Comparison of ENCODE assay signal across 8 cellular contexts in genomic region chrX:71254092-71254941, GRCh38. TPM values are rescaled to one million over a fixed set of nuclear protein-coding genes. Genes with fewer than 3 reads are reported as not detected.
DNase-seq lines count a peak whose midpoint lies in the region; ATAC-seq and TF ChIP-seq lines count a peak whose summit lies in the region.

Gene ZMYM3, minus strand, starts transcription at chrX:71254140. Its CDS starts 885 bp downstream, at chrX:71253255.

- peak; percentile 84 for ATAC-seq in DND-41 (ENCODE audit: insufficient read depth, low read depth)
- ATAC-seq in activated T-cell treated with anti-CD3 and anti-CD28 coated beads, Interleukin-2, amount 50 U/mL, for 72 hours (replicated peaks in 1 of 2) = peak; percentile 91 to 92

- H3K4me1 Mint-ChIP-seq in activated T-cell treated with anti-CD3 and anti-CD28 coated beads, Interleukin-2, amount 50 U/mL, for 72 hours (ENCODE audit: low read depth) = peaks cover 39% of the 10 kb centered on the region

- H3K36me3 ChIP-seq in DND-41 (ENCODE audit: insufficient read depth, low read length) (peaks cover 25% of the 10 kb centered on the region), GM23248 (ENCODE audit: low read depth) (no peaks in the 10 kb centered on the region), esophagus muscularis mucosa (peaks cover 0 to 16% (median 12%) of the 10 kb centered on the region in 4 donors)

- H3F3A ChIP-seq in GM23248 (ENCODE audit: insufficient read depth) = no peaks in the 10 kb centered on the region

- peaks cover 29% of the 10 kb centered on the region for H3K4me1 ChIP-seq in DND-41 (ENCODE audit: insufficient read depth, low read length)
- peaks cover 8% of the 10 kb centered on the region; the same call in 1 of the 2 replicates for H3K4me1 ChIP-seq in GM23248 (ENCODE audit: insufficient read depth)
- peaks cover 6 to 26% (median 21%) of the 10 kb centered on the region in 4 donors for H3K4me1 ChIP-seq in esophagus muscularis mucosa

- H3K79me2 ChIP-seq in DND-41 (ENCODE audit: insufficient read depth, low read length) = peaks cover 36% of the 10 kb centered on the region
- H3K79me2 ChIP-seq in GM23248 (ENCODE audit: insufficient read depth) = peaks cover 7% of the 10 kb centered on the region

- in situ Hi-C loops in GM23248 (cut with MboI) = no loop called here

- H4K20me1 ChIP-seq in DND-41 (ENCODE audit: insufficient read depth, low read length) (peaks cover 9% of the 10 kb centered on the region; the same call in 1 of the 2 replicates), GM23248 (ENCODE audit: insufficient read depth) (no peaks in the 10 kb centered on the region)

- TF ChIP-seq EP300 in esophagus muscularis mucosa (IDR thresholded peaks at IDR 0.05) = no peak

- peak within 1 kb of the TSS; percentile 87 to 96 for H3K4me3 Mint-ChIP-seq in activated T-cell treated with anti-CD3 and anti-CD28 coated beads, Interleukin-2, amount 50 U/mL, for 72 hours

- H3K4me3 ChIP-seq in DND-41 (ENCODE audit: low read depth in 1 of 2, low read length in 2 of 2) (peak within 1 kb of the TSS; percentile 77 to 79), GM23248 (peak within 1 kb of the TSS; percentile 87), esophagus muscularis mucosa (peak within 1 kb of the TSS; percentile 65 to 80 (median 68))

- intact Hi-C loops in esophagus muscularis mucosa (cut with DNase I) = loop anchor here (10.0 kb wide), 2 partner anchors 110 to 130 kb away; partner anchors contain the start of gene TAF1

- DNase-seq in DND-41 (peak; percentile 90), GM23248 (peak; percentile 91), Kasumi-1 (lab: John Stamatoyannopoulos, UW) (peak; percentile 63 to 71), RKO (ENCODE audit: low spot score) (peak; percentile 85), esophagus muscularis mucosa (ENCODE audit: extremely low spot score) (peak; percentile 93), myocyte (ENCODE audit: low read depth) (peak; percentile 89)
- DNase-seq in activated T-cell treated with anti-CD3 and anti-CD28 coated beads, Interleukin-2, amount 50 U/mL, for 72 hours = peak; percentile 82 to 86
- peak; percentile 44 for DNase-seq in stimulated activated CD8-positive, alpha-beta memory T cell treated with anti-CD3 and anti-CD28 coated beads, Interleukin-7, amount 100 ng/mL, for 24 hours (ENCODE audit: low read depth)

- peak within 1 kb of the TSS; percentile 85 for H3K4me2 ChIP-seq in DND-41 (ENCODE audit: insufficient read depth, low read length)
- H3K4me2 ChIP-seq in GM23248 (ENCODE audit: unreplicated experiment) = peak within 1 kb of the TSS; percentile 83

- TF ChIP-seq POLR2A in esophagus muscularis mucosa (IDR thresholded peaks at IDR 0.05; ENCODE audit: low read depth) = no peak

- peaks cover 3 to 5% of the 10 kb centered on the region in 2 donors for H3K36me3 Mint-ChIP-seq in activated T-cell treated with anti-CD3 and anti-CD28 coated beads, Interleukin-2, amount 50 U/mL, for 72 hours (ENCODE audit: insufficient read depth in 2 of 2)

- peak within 1 kb of the TSS; percentile 82 for H3K9ac ChIP-seq in DND-41 (ENCODE audit: low read depth, low read length)
- peak within 1 kb of the TSS; percentile 88 for H3K9ac ChIP-seq in GM23248

- WGBS in GM23248 (ENCODE audit: low coverage in 1 of 2, low lambda C conversion rate in 2 of 2, missing lambda C conversion rate in 2 of 2), 2 experiments = 2% methylated on average over 11 to 23 of the region's 54 CpGs
- 34% methylated on average over 32 of the region's 54 CpGs for WGBS in esophagus muscularis mucosa

- TF ChIP-seq CTCF in DND-41 (IDR thresholded peaks at IDR 0.05; ENCODE audit: borderline replicate concordance, extremely low read depth, low read length, poor library complexity, severe bottlenecking) (no peak), esophagus muscularis mucosa (IDR thresholded peaks at IDR 0.05) (peak in 1 of 3 experiments; percentile 14)

- H3K27ac Mint-ChIP-seq in activated T-cell treated with anti-CD3 and anti-CD28 coated beads, Interleukin-2, amount 50 U/mL, for 72 hours = peak within 1 kb of the TSS; percentile 87

- no peaks in the 10 kb centered on the region for H3K27me3 ChIP-seq in DND-41 (ENCODE audit: insufficient read depth, low read length, poor library complexity)
- H3K27me3 ChIP-seq in GM23248 (replicated peaks; ENCODE audit: insufficient read depth) = no peaks in the 10 kb centered on the region
- no peaks in the 10 kb centered on the region for H3K27me3 ChIP-seq in esophagus muscularis mucosa

- H3K27ac ChIP-seq in DND-41 (ENCODE audit: low read length) (peak within 1 kb of the TSS; percentile 96), GM23248 (peak within 1 kb of the TSS; percentile 43), esophagus muscularis mucosa (replicated peaks in 1 of 4) (peak within 1 kb of the TSS; percentile 85 to 91 (median 89))

- no peaks in the 10 kb centered on the region for H3K9me3 Mint-ChIP-seq in activated T-cell treated with anti-CD3 and anti-CD28 coated beads, Interleukin-2, amount 50 U/mL, for 72 hours

- peak within 1 kb of the TSS; percentile 83 for H2AFZ ChIP-seq in DND-41 (ENCODE audit: low read depth, low read length)
- peak within 1 kb of the TSS; percentile 92 for H2AFZ ChIP-seq in GM23248

- no peaks in the 10 kb centered on the region for H3K9me2 ChIP-seq in GM23248 (ENCODE audit: insufficient read depth)

- H3K27me3 Mint-ChIP-seq in activated T-cell treated with anti-CD3 and anti-CD28 coated beads, Interleukin-2, amount 50 U/mL, for 72 hours (ENCODE audit: low read depth) = no peaks in the 10 kb centered on the region

- H3K9me3 ChIP-seq in DND-41 (ENCODE audit: insufficient read depth, low read length, severe bottlenecking) (no peaks in the 10 kb centered on the region), GM23248 (ENCODE audit: low read depth) (no peaks in the 10 kb centered on the region), esophagus muscularis mucosa (no peaks in the 10 kb centered on the region)

RNA-seq across cellular contexts. Expression of gene ZMYM3, which starts in this region (rescaled TPM):
- 14.7 and 14.8 TPM in 2 replicates for total RNA-seq in GM23248 (2014; rRNA removed; shearing (Covaris generic))
- polyA plus RNA-seq in GM23248 (2016; fragmentation: Nextera tagmentation; extraction: Ambion mirVana) = 7.7 TPM in 2 replicates
- total RNA-seq in activated T-cell treated with anti-CD3 and anti-CD28 coated beads, Interleukin-2, amount 50 U/mL, for 72 hours = 10 to 100 TPM; 26.9 to 36.1 TPM
- total RNA-seq in esophagus muscularis mucosa (10 to 100 TPM in 3 of 4 donors, 1 to 10 TPM in 1; 9.9 to 19.0 (median 16.8) TPM), myocyte (21.4 and 22.7 TPM in 2 replicates)
- 19.1 TPM for polyA plus RNA-seq in myocyte (2012)

Comparison
In these comparisons a context has a peak if more than half of its experiments do, and no peak if none do; other contexts are left out.
1. Peak in every context shown above with its lines: DNase-seq, ATAC-seq, H3K4me3 ChIP-seq and H3K27ac ChIP-seq.
2. H3K27ac ChIP-seq: peak in every context shown above with its lines; median percentile 96 in DND-41; 89 in esophagus muscularis mucosa; 43 in GM23248.